ENCODE assay signal across 1 cellular context in the genomic region with DNA sequence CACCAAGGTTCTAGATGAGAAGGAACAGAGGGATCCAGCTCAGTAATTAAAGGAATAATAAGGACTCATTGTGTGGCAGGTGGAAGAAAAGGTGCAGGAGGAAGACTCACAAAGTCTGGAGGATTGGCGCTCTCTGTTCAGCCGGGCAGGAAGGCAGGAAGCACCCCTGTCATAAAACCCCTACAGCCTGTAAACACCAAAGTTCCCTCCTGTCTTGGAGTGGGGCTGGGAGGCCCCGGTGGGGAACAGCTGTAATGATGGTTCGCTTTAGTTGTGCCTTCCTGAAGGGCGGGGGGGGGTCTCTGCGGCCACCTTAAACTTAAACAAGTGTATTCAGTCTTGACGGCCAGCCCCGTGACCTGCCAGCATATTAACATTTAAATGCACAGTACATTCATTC.
TF ChIP-seq lines count a peak whose summit lies in the region.

No MANE protein-coding gene starts in this region.

TF ChIP-seq in WTC11, 78 proteins besides CTCF, POLR2A, EP300 and RAD21 (continued from another document):
- TF ChIP-seq, protein P1, sequence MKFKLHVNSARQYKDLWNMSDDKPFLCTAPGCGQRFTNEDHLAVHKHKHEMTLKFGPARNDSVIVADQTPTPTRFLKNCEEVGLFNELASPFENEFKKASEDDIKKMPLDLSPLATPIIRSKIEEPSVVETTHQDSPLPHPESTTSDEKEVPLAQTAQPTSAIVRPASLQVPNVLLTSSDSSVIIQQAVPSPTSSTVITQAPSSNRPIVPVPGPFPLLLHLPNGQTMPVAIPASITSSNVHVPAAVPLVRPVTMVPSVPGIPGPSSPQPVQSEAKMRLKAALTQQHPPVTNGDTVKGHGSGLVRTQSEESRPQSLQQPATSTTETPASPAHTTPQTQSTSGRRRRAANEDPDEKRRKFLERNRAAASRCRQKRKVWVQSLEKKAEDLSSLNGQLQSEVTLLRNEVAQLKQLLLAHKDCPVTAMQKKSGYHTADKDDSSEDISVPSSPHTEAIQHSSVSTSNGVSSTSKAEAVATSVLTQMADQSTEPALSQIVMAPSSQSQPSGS (CRISPR knock-in tag; IDR thresholded peaks at IDR 0.05; ENCODE audit: borderline replicate concordance, low read depth), result no peak
TF ChIP-seq in WTC11: peak in this region for 0.
